1 cellular context compared by ENCODE assay signal in genomic region chr1:116372651-116373444, GRCh38.
TF ChIP-seq lines count a peak whose summit lies in the region.

TSS of gene ATP1A1 (plus strand) at chr1:116373244. CDS start at chr1:116373512, 268 bp downstream.

TF ChIP-seq in HEK293, 187 proteins besides CTCF, POLR2A, EP300 and RAD21 (continued from another document):
- TF ChIP-seq ZNF692 (tag by site-specific recombination; IDR thresholded peaks at IDR 0.05) (peak; percentile 50; the same call in 1 of the 2 replicates), ZNF324 (tag by site-specific recombination; IDR thresholded peaks at IDR 0.05) (peak; percentile 78), ZNF518A (tag by site-specific recombination; conservative IDR thresholded peaks at IDR 0.05; ENCODE audit: low read depth) (0 out of 2 replicates have a peak, but pooled peaks have one; percentile 18), ZEB2 (tag by site-specific recombination; IDR thresholded peaks at IDR 0.05) (peak; percentile 95), ZBTB11 (tag by site-specific recombination; conservative IDR thresholded peaks at IDR 0.05; ENCODE audit: low read depth) (peak; percentile 23; the same call in 1 of the 2 replicates), ZXDB (tag by site-specific recombination; IDR thresholded peaks at IDR 0.05) (peak; percentile 52; the same call in 1 of the 2 replicates), ZNF830 (tag by site-specific recombination; IDR thresholded peaks at IDR 0.05; ENCODE audit: low read depth) (no peak), ZFP37 (tag by site-specific recombination; IDR thresholded peaks at IDR 0.05) (peak; percentile 42; the same call in 1 of the 2 replicates), TSHZ1 (tag by site-specific recombination; IDR thresholded peaks at IDR 0.05; ENCODE audit: borderline replicate concordance) (no peak), PATZ1 (tag by site-specific recombination; IDR thresholded peaks at IDR 0.05) (peak; percentile 80), TCF7L2 (IDR thresholded peaks at IDR 0.05; ENCODE audit: borderline replicate concordance, low read depth, low read length) (no peak), ZNF335 (tag by site-specific recombination; conservative IDR thresholded peaks at IDR 0.05) (peak; percentile 95), KLF1 (tag by site-specific recombination; IDR thresholded peaks at IDR 0.05) (peak; percentile 98), WT1 (tag by site-specific recombination; IDR thresholded peaks at IDR 0.05) (no peak; the same call in 1 of the 2 replicates), ZNF341 (tag by site-specific recombination; IDR thresholded peaks at IDR 0.05; ENCODE audit: low read depth) (peak; percentile 97), ZNF514 (tag by site-specific recombination; IDR thresholded peaks at IDR 0.05) (no peak), ZNF423 (tag by site-specific recombination; IDR thresholded peaks at IDR 0.05) (peak; percentile 79), ZBTB44 (tag by site-specific recombination; IDR thresholded peaks at IDR 0.05) (peak; percentile 52; the same call in 1 of the 2 replicates), HOXD13 (CRISPR knock-in tag; IDR thresholded peaks at IDR 0.05; ENCODE audit: borderline replicate concordance) (no peak), ZNF664 (tag by site-specific recombination; IDR thresholded peaks at IDR 0.05) (no peak), ZNF155 (tag by site-specific recombination; IDR thresholded peaks at IDR 0.05) (no peak), ZNF24 (tag by site-specific recombination; IDR thresholded peaks at IDR 0.05) (0 out of 2 replicates have a peak, but pooled peaks have one; percentile 48), SCRT1 (tag by site-specific recombination; IDR thresholded peaks at IDR 0.05; ENCODE audit: borderline replicate concordance) (peak; percentile 48; the same call in 1 of the 2 replicates), FEZF1 (tag by site-specific recombination; IDR thresholded peaks at IDR 0.05) (no peak), ZBTB10 (tag by site-specific recombination; IDR thresholded peaks at IDR 0.05) (no peak), ZIC2 (tag by site-specific recombination; IDR thresholded peaks at IDR 0.05) (peak; percentile 98), ZNF654 (tag by site-specific recombination; IDR thresholded peaks at IDR 0.05; ENCODE audit: low read depth) (no peak)
TF ChIP-seq in HEK293: peak in this region for 48.
